ENCODE assay signal across 8 cellular contexts in the genomic region with DNA sequence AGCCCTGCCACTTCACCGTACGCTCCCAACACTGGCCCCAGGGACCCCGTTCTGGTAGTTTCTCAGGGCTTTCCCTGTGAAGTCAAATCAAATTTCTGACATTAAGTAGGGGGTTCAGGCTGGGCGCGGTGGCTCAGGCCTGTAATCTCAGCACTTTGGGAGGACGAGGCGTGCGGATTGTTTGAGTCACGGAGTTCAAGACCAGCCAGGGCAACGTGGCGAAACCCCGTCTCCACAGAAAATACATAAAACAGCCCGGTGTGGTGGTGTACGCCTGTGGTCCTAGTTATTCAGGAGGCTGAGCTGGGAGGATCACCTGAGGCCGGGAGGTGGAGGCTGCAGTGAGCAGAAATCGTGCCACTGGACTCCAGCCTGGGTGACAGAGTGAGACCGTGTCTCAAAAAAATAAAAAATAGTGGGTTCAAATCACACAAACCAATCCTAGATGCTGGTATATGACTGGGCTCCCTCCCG. TPM values are rescaled to one million over a fixed set of nuclear protein-coding genes. Genes with fewer than 3 reads are reported as not detected.
DNase-seq lines count a peak whose midpoint lies in the region; ATAC-seq and TF ChIP-seq lines count a peak whose summit lies in the region.

No MANE protein-coding gene starts in this region.

- H3K9me3 ChIP-seq in muscle layer of duodenum (ENCODE audit: control insufficient read depth in 1 of 2, low read length in 2 of 2) (no peaks in the 10 kb centered on the region), tibial nerve (no peaks in the 10 kb centered on the region)

- no peaks in the 10 kb centered on the region for H3K27me3 ChIP-seq in muscle layer of duodenum (ENCODE audit: low read depth, low read length)
- no peaks in the 10 kb centered on the region for H3K27me3 ChIP-seq in tibial nerve

- H3K4me3 Mint-ChIP-seq in central memory CD8-positive, alpha-beta T cell, result peak overlapping the region; percentile 93

- H3K27me3 Mint-ChIP-seq in central memory CD8-positive, alpha-beta T cell, result no peaks in the 10 kb centered on the region

- no peak for TF ChIP-seq POLR2A in tibial nerve (IDR thresholded peaks at IDR 0.05)

- H3K9me3 Mint-ChIP-seq in central memory CD8-positive, alpha-beta T cell, result no peaks in the 10 kb centered on the region

- H3K4me1 Mint-ChIP-seq in central memory CD8-positive, alpha-beta T cell, result peaks cover 26% of the 10 kb centered on the region

- DNase-seq in T follicular helper cell (ENCODE audit: low read depth) (peak; percentile 7), tibial nerve (ENCODE audit: low spot score in 2 of 2) (no peak), SIG-M5 (lab: John Stamatoyannopoulos, UW) (no peak), GM03348 (ENCODE audit: low spot score) (no peak)
- no peak for DNase-seq in central memory CD8-positive, alpha-beta T cell (ENCODE audit: low spot score in 2 of 2)

- H3K36me3 ChIP-seq in muscle layer of duodenum (ENCODE audit: control insufficient read depth in 1 of 2, insufficient read depth in 2 of 2, low read length in 2 of 2), result no peaks in the 10 kb centered on the region
- peaks cover 0 to 27% (median 0%) of the 10 kb centered on the region in 3 donors for H3K36me3 ChIP-seq in tibial nerve

- peak overlapping the region; percentile 95 for H3K27ac Mint-ChIP-seq in central memory CD8-positive, alpha-beta T cell (ENCODE audit: low read depth)

- TF ChIP-seq CTCF in tibial nerve (IDR thresholded peaks at IDR 0.05), result no peak

- peaks cover 0 to 7% of the 10 kb centered on the region in 2 donors for H3K4me1 ChIP-seq in muscle layer of duodenum (ENCODE audit: control insufficient read depth in 1 of 2, insufficient read depth in 2 of 2, low read length in 2 of 2)
- H3K4me1 ChIP-seq in tibial nerve, result peaks cover 0 to 49% (median 31%) of the 10 kb centered on the region in 4 donors

- H3K4me3 ChIP-seq in muscle layer of duodenum (ENCODE audit: low read depth in 1 of 2, low read length in 2 of 2) (peak overlapping the region; percentile 74 to 87), tibial nerve (peak overlapping the region; percentile 66 to 98 (median 80))

- 63 to 67% methylated on average over 18 of the region's 18 CpGs for WGBS in tibial nerve, 2 donors

- ATAC-seq in GM21576 (IDR thresholded peaks at IDR 0.05; ENCODE audit: unreplicated experiment) (peak; percentile 5), GM21786 (IDR thresholded peaks at IDR 0.05; ENCODE audit: unreplicated experiment) (no peak)
- peak; percentile 15 for ATAC-seq in central memory CD8-positive, alpha-beta T cell (replicated peaks; ENCODE audit: extremely low read depth, poor library complexity, severe bottlenecking)

- peak overlapping the region; percentile 75 for H3K27ac ChIP-seq in muscle layer of duodenum (ENCODE audit: low read length)
- peak overlapping the region; percentile 79 to 99 (median 88) for H3K27ac ChIP-seq in tibial nerve

- TF ChIP-seq EP300 in tibial nerve (IDR thresholded peaks at IDR 0.05), result no peak

- H3K36me3 Mint-ChIP-seq in central memory CD8-positive, alpha-beta T cell (ENCODE audit: insufficient read depth), result peaks cover 18% of the 10 kb centered on the region

RNA-seq across cellular contexts. Expression of a gene that starts 0.6 kb away (rescaled TPM):
- 100 to 1,000 TPM in 2 of 4 donors, 10 to 100 TPM in 2; 45.4 to 106 (median 86.4) TPM for total RNA-seq in tibial nerve

RNA-seq across cellular contexts. Expression of a gene that starts 8.6 kb away (rescaled TPM):
- 10 to 100 TPM; 25.8 to 79.2 (median 59.9) TPM for total RNA-seq in tibial nerve

RNA-seq across cellular contexts. Expression of a gene that starts 31.5 kb away (rescaled TPM):
- total RNA-seq in tibial nerve, result 10 to 100 TPM; 23.7 to 51.6 (median 40.7) TPM

RNA-seq across cellular contexts. Expression of a gene that starts 31.8 kb away (rescaled TPM):
- total RNA-seq in tibial nerve, result 100 to 1,000 TPM in 1 of 4 donors, 10 to 100 TPM in 3; 65.6 to 143 (median 95.1) TPM
